In genomic region chr9:84756156-84756555, GRCh38 we compare ENCODE assay signal across 17 cellular contexts.
DNase-seq lines count a peak whose midpoint lies in the region; ATAC-seq and FAIRE-seq lines count a peak whose summit lies in the region.
"Had no signal": no experiment of that assay in that cellular context is flagged by ENCODE, and none has a peak within 500 bp of the region (broad histone marks: within the 10 kb centered on the region; RNA-seq: fewer than 3 reads in every experiment).

No MANE protein-coding gene starts in this region.

- no peak overlapping the region for H3K4ac ChIP-seq in neuronal stem cell (ENCODE audit: low read length)

- H3K27me3 ChIP-seq in neuronal stem cell (ENCODE audit: control insufficient read depth in 3 of 3, insufficient read depth in 3 of 3, low read depth in 1 of 3, low read length in 3 of 3): no peaks in the 10 kb centered on the region
- H3K27me3 ChIP-seq: BE2C, Peyer's patch had no signal

- no peak overlapping the region for H3K23ac ChIP-seq in neuronal stem cell (ENCODE audit: low read depth, low read length, poor library complexity)

- H2BK120ac ChIP-seq in neuronal stem cell (ENCODE audit: low read depth, low read length): no peak overlapping the region

- H3K4me2 ChIP-seq in neuronal stem cell (ENCODE audit: insufficient read depth, low read length, poor library complexity, severe bottlenecking): no peak overlapping the region

- no peak overlapping the region for H3K4me3 ChIP-seq in neuronal stem cell (ENCODE audit: low read length in 2 of 2)
- H3K4me3 ChIP-seq: GM12878, Peyer's patch had no signal

- no peak overlapping the region for H2AFZ ChIP-seq in neuronal stem cell (ENCODE audit: low read length)

- H2BK15ac ChIP-seq in neuronal stem cell (ENCODE audit: low read length): no peak overlapping the region

- no peak overlapping the region for H4K91ac ChIP-seq in neuronal stem cell (ENCODE audit: low read depth, low read length, poor library complexity)

- FAIRE-seq in HTR-8/SVneo (lab: Jason Lieb, UNC): no peak
- FAIRE-seq: GM12878 had no signal

- no CpG with 5 or more reads among the region's 4 CpGs for WGBS in neuronal stem cell (ENCODE audit: extremely low coverage in 2 of 2, insufficient read length in 2 of 2, insufficient replicate concordance in 1 of 2), 2 donors

- no peak overlapping the region for H4K8ac ChIP-seq in neuronal stem cell (ENCODE audit: low read depth, low read length)

- H3K79me1 ChIP-seq in neuronal stem cell (ENCODE audit: low read depth, low read length): no peaks in the 10 kb centered on the region

- DNase-seq in anterior cingulate cortex (lab: John Stamatoyannopoulos, UW) (peak in 36 of 58 donors; percentile 8 to 84 (median 37)), fibroblast of gingiva (ENCODE audit: low read depth) (peak; percentile 27), neuronal stem cell (ENCODE audit: low spot score) (no peak), HTR-8/SVneo (ENCODE audit: insufficient read length, low spot score) (no peak)
- DNase-seq in activated naive CD4-positive, alpha-beta T cell treated with Interleukin-2 at 50 U/mL for 16 hours: no peak
- DNase-seq: BE2C; CD4-positive, alpha-beta memory T cell; DMS79; HCEC 1CT; MV-4-11; NCI-H1436; NCI-H2029 treated with DMSO at 0.1 percent for 48 hours; NCI-H510A treated with DMSO at 0.1 percent for 48 hours; Peyer's patch had no signal

- no peak overlapping the region for H3K9ac ChIP-seq in neuronal stem cell (ENCODE audit: low read depth, low read length, poor library complexity)

- H3K18ac ChIP-seq in neuronal stem cell (ENCODE audit: low read length): peak overlapping the region; percentile 67

- no peak overlapping the region for H3K14ac ChIP-seq in neuronal stem cell (ENCODE audit: low read length)

- H2BK12ac ChIP-seq in neuronal stem cell (ENCODE audit: low read length): no peak overlapping the region

- no peak overlapping the region for H2BK5ac ChIP-seq in neuronal stem cell (ENCODE audit: low read length)

- H3K9me3 ChIP-seq in neuronal stem cell (replicated peaks in 1 of 2; ENCODE audit: control insufficient read depth in 2 of 2, insufficient read depth in 1 of 2, low read depth in 1 of 2, low read length in 2 of 2): no peaks in the 10 kb centered on the region
- H3K9me3 ChIP-seq: BE2C, Peyer's patch had no signal

- ATAC-seq in activated CD4-positive, CD25-positive, alpha-beta regulatory T cell treated with anti-CD3 and anti-CD28 coated beads, Interleukin-2, amount 50 U/mL, for 24 hours: no peak
- ATAC-seq: GM12878 had no signal

- H3K4me1 ChIP-seq in neuronal stem cell (ENCODE audit: control insufficient read depth in 2 of 2, insufficient read depth in 1 of 2, low read depth in 1 of 2, low read length in 2 of 2): peaks cover 0 to 6% of the 10 kb centered on the region in 2 donors
- H3K4me1 ChIP-seq: BE2C, Peyer's patch had no signal

- H3K36me3 ChIP-seq in neuronal stem cell (replicated peaks in 1 of 2; ENCODE audit: control insufficient read depth in 2 of 2, insufficient read depth in 2 of 2, low read length in 2 of 2): no peaks in the 10 kb centered on the region
- H3K36me3 ChIP-seq: BE2C, Peyer's patch had no signal

- no peak overlapping the region for H3K27ac ChIP-seq in neuronal stem cell (replicated peaks; ENCODE audit: low read length)
- H3K27ac ChIP-seq in temporal lobe (ENCODE audit: low read depth, low read length): peak overlapping the region; percentile 63
- H3K27ac ChIP-seq: Peyer's patch had no signal

- no peak overlapping the region for H2AK5ac ChIP-seq in neuronal stem cell (ENCODE audit: low read depth, low read length)

Comparison
In these comparisons a context has a peak if more than half of its experiments do, and no peak if none do; other contexts are left out.
1. DNase-seq: peak in anterior cingulate cortex (36 of 58) and fibroblast of gingiva (single experiment); none in neuronal stem cell (single experiment), HTR-8/SVneo (single experiment) and activated naive CD4-positive, alpha-beta T cell treated with Interleukin-2 at 50 U/mL for 16 hours (single experiment).